Comparison of ENCODE assay signal across 23 cellular contexts in genomic region chr5:127418378-127418777, GRCh38.
"Had no signal": no experiment of that assay in that cellular context is flagged by ENCODE, and none has a peak within 500 bp of the region (broad histone marks: within the 10 kb centered on the region; RNA-seq: fewer than 3 reads in every experiment).

No MANE protein-coding gene starts in this region.

- ATAC-seq: activated naive CD4-positive, alpha-beta T cell treated with anti-CD3 and anti-CD28 coated beads, Interleukin-2, amount 50 U/mL, for 72 hours; activated naive CD8-positive, alpha-beta T cell treated with anti-CD3 and anti-CD28 coated beads, Interleukin-2, amount 50 U/mL, for 24 hours; activated T-cell treated with anti-CD3 and anti-CD28 coated beads, Interleukin-2, amount 50 U/mL, for 4 hours; K562; T-helper 17 cell had no signal

- H3K27ac ChIP-seq: brain microvascular endothelial cell, Peyer's patch, RWPE1 had no signal

- H3K9me3 ChIP-seq: Peyer's patch had no signal

- H3K4me3 ChIP-seq: K562, Peyer's patch had no signal

- H3K36me3 Mint-ChIP-seq: activated naive CD4-positive, alpha-beta T cell treated with anti-CD3 and anti-CD28 coated beads, Interleukin-2, amount 50 U/mL, for 72 hours had no signal

- H3K4me3 Mint-ChIP-seq: activated B cell treated with CpG ODN at 0.5 μM for 24 hours; activated CD4-positive, alpha-beta T cell treated with anti-CD3 and anti-CD28 coated beads, Interleukin-2, amount 10 ng/mL, durations not matched to agents 24 days and 14 days; activated naive CD8-positive, alpha-beta T cell treated with anti-CD3 and anti-CD28 coated beads, Interleukin-2, amount 50 U/mL, for 24 hours; activated T-cell treated with anti-CD3 and anti-CD28 coated beads, Interleukin-2, amount 50 U/mL, for 4 hours; T-helper 17 cell had no signal

- DNase-seq: activated B cell treated with CpG ODN at 0.5 μM for 24 hours; activated CD4-positive, alpha-beta T cell treated with anti-CD3 and anti-CD28 coated beads for 1 hour; activated CD4-positive, alpha-beta T cell treated with anti-CD3 and anti-CD28 coated beads, Interleukin-2, amount 10 ng/mL, durations not matched to agents 24 days and 14 days; activated CD4-positive, alpha-beta T cell treated with anti-CD3 and anti-CD28 coated beads, Interleukin-2, amount 50 U/mL, for 48 hours; activated CD8-positive, alpha-beta memory T cell treated with anti-CD3 and anti-CD28 coated beads for 24 hours; activated effector memory CD4-positive, alpha-beta T cell treated with anti-CD3 and anti-CD28 coated beads, Interleukin-2, amount 50 U/mL, for 16 hours; activated naive CD4-positive, alpha-beta T cell treated with Interleukin-2 at 50 U/mL for 16 hours; activated naive CD8-positive, alpha-beta T cell treated with anti-CD3 and anti-CD28 coated beads, Interleukin-2, amount 50 U/mL, for 24 hours; activated T-cell treated with anti-CD3 and anti-CD28 coated beads, Interleukin-2, amount 50 U/mL, for 4 hours; amniotic stem cell; brain microvascular endothelial cell; central memory CD4-positive, alpha-beta T cell; Kasumi-1; NCI-H2029 treated with DMSO at 0.1 percent for 48 hours; NCI-H510A; NCI-H526 treated with DMSO at 0.1 percent for 48 hours; Peyer's patch; SHP77 treated with DMSO at 0.1 percent for 48 hours; T-helper 17 cell; T-helper 9 cell had no signal

- H3K4me1 Mint-ChIP-seq: activated CD4-positive, alpha-beta T cell treated with anti-CD3 and anti-CD28 coated beads, Interleukin-2, amount 10 ng/mL, durations not matched to agents 24 days and 14 days had no signal

- H3K36me3 ChIP-seq: brain microvascular endothelial cell, Peyer's patch had no signal

- H3K27me3 ChIP-seq: brain microvascular endothelial cell, Peyer's patch had no signal

- H3K27me3 Mint-ChIP-seq: activated B cell treated with CpG ODN at 0.5 μM for 24 hours; activated naive CD8-positive, alpha-beta T cell treated with anti-CD3 and anti-CD28 coated beads, Interleukin-2, amount 50 U/mL, for 24 hours had no signal

- H3K27ac Mint-ChIP-seq: activated B cell treated with CpG ODN at 0.5 μM for 24 hours; activated CD4-positive, alpha-beta T cell treated with anti-CD3 and anti-CD28 coated beads, Interleukin-2, amount 10 ng/mL, durations not matched to agents 24 days and 14 days; activated naive CD4-positive, alpha-beta T cell treated with anti-CD3 and anti-CD28 coated beads, Interleukin-2, amount 50 U/mL, for 72 hours; activated naive CD8-positive, alpha-beta T cell treated with anti-CD3 and anti-CD28 coated beads, Interleukin-2, amount 50 U/mL, for 24 hours; T-helper 17 cell had no signal

- H3K4me1 ChIP-seq: Peyer's patch had no signal

- H3K9me3 Mint-ChIP-seq: activated B cell treated with CpG ODN at 0.5 μM for 24 hours; activated CD4-positive, alpha-beta T cell treated with anti-CD3 and anti-CD28 coated beads, Interleukin-2, amount 10 ng/mL, durations not matched to agents 24 days and 14 days; activated naive CD4-positive, alpha-beta T cell treated with anti-CD3 and anti-CD28 coated beads, Interleukin-2, amount 50 U/mL, for 72 hours; activated naive CD8-positive, alpha-beta T cell treated with anti-CD3 and anti-CD28 coated beads, Interleukin-2, amount 50 U/mL, for 24 hours; activated T-cell treated with anti-CD3 and anti-CD28 coated beads, Interleukin-2, amount 50 U/mL, for 4 hours had no signal
